In the genomic region with DNA sequence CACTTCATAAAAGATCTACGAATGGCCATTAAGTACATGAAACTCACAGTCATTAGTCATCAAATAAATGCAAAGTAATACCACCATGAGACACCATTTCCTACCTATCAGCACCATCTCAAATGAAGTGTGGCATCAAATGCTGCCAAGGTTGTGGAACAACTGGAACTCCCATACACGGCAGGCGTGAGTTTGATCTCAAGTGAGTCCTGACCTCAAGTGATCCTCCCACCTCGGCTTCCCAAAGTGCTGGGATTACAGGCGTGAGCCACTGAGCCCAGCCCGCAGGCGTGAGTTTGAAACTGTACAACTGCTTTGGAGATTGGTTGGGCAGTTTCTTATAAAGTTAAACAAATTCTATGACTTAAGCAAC, we compare ENCODE assay signal across 9 cellular contexts. TPM values are rescaled to one million over a fixed set of nuclear protein-coding genes. Genes with fewer than 3 reads are reported as not detected.
DNase-seq lines count a peak whose midpoint lies in the region; ATAC-seq, FAIRE-seq and TF ChIP-seq lines count a peak whose summit lies in the region.
"Had no signal": no experiment of that assay in that cellular context is flagged by ENCODE, and none has a peak within 500 bp of the region (broad histone marks: within the 10 kb centered on the region; RNA-seq: fewer than 3 reads in every experiment).

No MANE protein-coding gene starts in this region.

- H3K9ac ChIP-seq in subcutaneous abdominal adipose tissue (ENCODE audit: low read length in 5 of 5), result peak overlapping the region; percentile 56 to 79 (median 68)

- H3K27me3 ChIP-seq in DOHH2 (ENCODE audit: control insufficient read depth, low read length), result peaks cover 4% of the 10 kb centered on the region; the same call in 1 of the 2 replicates
- H3K27me3 ChIP-seq in SJSA1 (replicated peaks), result no peaks in the 10 kb centered on the region
- no peaks in the 10 kb centered on the region for H3K27me3 ChIP-seq in bronchial epithelial cell (ENCODE audit: control insufficient read depth, insufficient read depth, low read length)
- no peaks in the 10 kb centered on the region for H3K27me3 ChIP-seq in lung (ENCODE audit: control insufficient read depth, insufficient read depth)
- no peaks in the 10 kb centered on the region for H3K27me3 ChIP-seq in subcutaneous abdominal adipose tissue (ENCODE audit: control insufficient read depth in 5 of 5, insufficient read depth in 4 of 5, low read length in 5 of 5)

- H3K27ac ChIP-seq in DOHH2 (ENCODE audit: low read depth, low read length), result no peak overlapping the region
- H3K27ac ChIP-seq in SJSA1, result no peak overlapping the region
- H3K27ac ChIP-seq in lung (ENCODE audit: low read depth in 1 of 2, low read length in 1 of 2), result peak overlapping the region; percentile 21 to 66
- H3K27ac ChIP-seq in subcutaneous abdominal adipose tissue (ENCODE audit: low read depth, low read length), result peak overlapping the region; percentile 90
- H3K27ac ChIP-seq: SK-N-MC had no signal

- peak overlapping the region; percentile 74 for H3K4me2 ChIP-seq in DOHH2 (ENCODE audit: low read length)

- no peak for DNase-seq in SJSA1 (ENCODE audit: low read depth in 1 of 2, low spot score in 2 of 2)
- peak; percentile 77 for DNase-seq in bronchial epithelial cell (ENCODE audit: low read depth)
- no peak for DNase-seq in lung (ENCODE audit: low spot score)
- no peak for DNase-seq in NCI-H1436 (lab: John Stamatoyannopoulos, UW)
- DNase-seq in cerebellar cortex (ENCODE audit: low spot score), result no peak

- no peaks in the 10 kb centered on the region for H3K9me3 ChIP-seq in DOHH2 (ENCODE audit: control insufficient read depth, insufficient read depth, low read length)
- no peaks in the 10 kb centered on the region for H3K9me3 ChIP-seq in SJSA1 (replicated peaks)
- H3K9me3 ChIP-seq in lung (ENCODE audit: control insufficient read depth in 2 of 2, insufficient read depth in 1 of 2, low read length in 1 of 2), result no peaks in the 10 kb centered on the region
- no peaks in the 10 kb centered on the region for H3K9me3 ChIP-seq in subcutaneous abdominal adipose tissue (ENCODE audit: control insufficient read depth in 5 of 5, low read length in 5 of 5)

- TF ChIP-seq CTCF in DOHH2 (IDR thresholded peaks at IDR 0.05; ENCODE audit: low read depth, low read length, poor library complexity, severe bottlenecking) (no peak), bronchial epithelial cell (IDR thresholded peaks at IDR 0.05; ENCODE audit: insufficient read depth, low read length, severe bottlenecking) (no peak), lung (IDR thresholded peaks at IDR 0.05; ENCODE audit: control extremely low read depth, extremely low read depth) (no peak)

- peaks cover 18% of the 10 kb centered on the region for H3K4me1 ChIP-seq in DOHH2 (ENCODE audit: control insufficient read depth, low read length)
- peaks cover 8% of the 10 kb centered on the region for H3K4me1 ChIP-seq in SJSA1 (replicated peaks)
- H3K4me1 ChIP-seq in lung (ENCODE audit: control insufficient read depth in 2 of 2, insufficient read depth in 2 of 2, low read length in 2 of 2), result no peaks in the 10 kb centered on the region
- peaks cover 0 to 16% (median 11%) of the 10 kb centered on the region in 5 donors for H3K4me1 ChIP-seq in subcutaneous abdominal adipose tissue (ENCODE audit: control insufficient read depth in 5 of 5, insufficient read depth in 5 of 5, low read length in 5 of 5)

- ATAC-seq in HG02588 (IDR thresholded peaks at IDR 0.05; ENCODE audit: unreplicated experiment), result peak; percentile 4
- ATAC-seq in lung (ENCODE audit: insufficient read depth, low FRiP score), result peak; percentile 15

- peak overlapping the region; percentile 66 for H3K4me3 ChIP-seq in DOHH2 (ENCODE audit: low read length)
- peak overlapping the region; percentile 38 for H3K4me3 ChIP-seq in SJSA1
- peak overlapping the region; percentile 48 for H3K4me3 ChIP-seq in bronchial epithelial cell (ENCODE audit: low read depth, low read length)
- H3K4me3 ChIP-seq in lung, result peak overlapping the region; percentile 38
- peak overlapping the region; percentile 77 to 81 (median 80) for H3K4me3 ChIP-seq in subcutaneous abdominal adipose tissue (ENCODE audit: low read depth in 1 of 5, low read length in 5 of 5)
- H3K4me3 ChIP-seq: SK-N-MC had no signal

- no peaks in the 10 kb centered on the region for H3K79me2 ChIP-seq in DOHH2 (ENCODE audit: control insufficient read depth, low read length)

- no peaks in the 10 kb centered on the region for H3K9me2 ChIP-seq in DOHH2 (replicated peaks; ENCODE audit: control insufficient read depth, low read length)

- no peak for FAIRE-seq in bronchial epithelial cell (lab: Jason Lieb, UNC)

- H3K36me3 ChIP-seq in DOHH2 (ENCODE audit: control insufficient read depth, low read length), result no peaks in the 10 kb centered on the region
- no peaks in the 10 kb centered on the region for H3K36me3 ChIP-seq in SJSA1
- no peaks in the 10 kb centered on the region for H3K36me3 ChIP-seq in bronchial epithelial cell (ENCODE audit: control insufficient read depth, insufficient read depth, low read length)
- no peaks in the 10 kb centered on the region for H3K36me3 ChIP-seq in lung (ENCODE audit: control insufficient read depth in 2 of 2, insufficient read depth in 2 of 2, low read length in 2 of 2)
- H3K36me3 ChIP-seq in subcutaneous abdominal adipose tissue (ENCODE audit: control insufficient read depth in 5 of 5, insufficient read depth in 5 of 5, low read length in 5 of 5), result no peaks in the 10 kb centered on the region

- H4K20me1 ChIP-seq in DOHH2 (ENCODE audit: control insufficient read depth, insufficient read depth, low read depth, low read length), result no peaks in the 10 kb centered on the region

- 1 to 4% methylated on average over 7 of the region's 7 CpGs for WGBS in lung, 2 donors

- no peaks in the 10 kb centered on the region for H3F3A ChIP-seq in DOHH2 (ENCODE audit: control insufficient read depth, insufficient read depth)

RNA-seq across cellular contexts. Expression of gene HDAC11, which starts 28.8 kb away (rescaled TPM):
- total RNA-seq in SJSA1 (2014; rRNA removed; shearing (Covaris generic)), result 4.8 and 8.1 TPM in 2 replicates
- total RNA-seq in bronchial epithelial cell (19.7 and 26.6 TPM in 2 replicates), lung (10 to 100 TPM; 12.3 to 17.3 TPM)
- polyA plus RNA-seq in lung, result 10 to 100 TPM; 14.2 to 15.8 TPM

RNA-seq across cellular contexts. Expression of gene NUP210, which starts 31.2 kb away (rescaled TPM):
- total RNA-seq in SJSA1 (2014; rRNA removed; shearing (Covaris generic)), result 0.05 TPM in 1 of 2 replicates, not detected in the other
- total RNA-seq in bronchial epithelial cell (under 0.01 TPM in 1 of 2 replicates, not detected in the other), lung (10 to 100 TPM; 11.1 to 20.4 TPM)
- polyA plus RNA-seq in lung, result 1 to 10 TPM; 5.4 to 9.8 TPM

Comparison
In these comparisons a context has a peak if more than half of its experiments do, and no peak if none do; other contexts are left out.
1. H3K27ac ChIP-seq: peak in lung (2 of 2) and subcutaneous abdominal adipose tissue (single experiment); none in DOHH2 (single experiment) and SJSA1 (single experiment).
2. RNA of gene NUP210, which starts 31.2 kb away (total RNA-seq): 11.1 to 20.4 TPM in lung; 0.05 TPM in SJSA1 and under 0.01 TPM in bronchial epithelial cell; every median in the first group is over 10 times any median in the second.
3. Peak in every context shown above with its lines, with median percentiles within 50 percentile points of each other: H3K4me3 ChIP-seq.